Comparison of ENCODE assay signal across 27 cellular contexts in the genomic region with DNA sequence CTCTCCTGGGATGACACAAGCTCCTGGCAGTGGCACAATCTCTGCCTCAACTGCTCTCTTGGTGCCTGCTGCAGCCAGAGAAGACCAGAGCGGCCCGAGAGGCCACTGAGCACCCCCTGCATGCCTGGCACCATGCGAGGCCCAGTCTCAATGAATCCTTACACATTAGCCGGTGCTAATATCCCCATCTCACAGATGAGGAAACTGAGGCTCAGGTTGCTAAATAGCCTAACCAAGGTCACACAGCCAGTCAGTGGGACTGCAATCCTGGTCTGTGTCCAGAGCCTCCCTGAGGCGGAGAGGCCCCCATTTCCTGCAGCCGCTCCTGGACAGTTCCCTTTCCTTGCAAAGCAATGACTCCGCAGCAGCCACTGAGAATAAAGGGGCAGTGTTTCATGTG.
DNase-seq lines count a peak whose midpoint lies in the region; ATAC-seq, FAIRE-seq and TF ChIP-seq lines count a peak whose summit lies in the region.
"Had no signal": no experiment of that assay in that cellular context is flagged by ENCODE, and none has a peak within 500 bp of the region (broad histone marks: within the 10 kb centered on the region; RNA-seq: fewer than 3 reads in every experiment).

No MANE protein-coding gene starts in this region.

- DNase-seq in HepG2 (ENCODE audit: low spot score) = no peak
- no peak for DNase-seq in right lobe of liver
- no peak for DNase-seq in K562 (ENCODE audit: extremely low read depth in 1 of 4, low spot score in 3 of 4)
- DNase-seq in glutamatergic neuron = no peak
- no peak for DNase-seq in mesenteric fat pad (ENCODE audit: low spot score)
- DNase-seq in NCI-H1436 treated with DMSO at 0.1 percent for 48 hours (lab: John Stamatoyannopoulos, UW) = no peak
- DNase-seq in activated naive CD4-positive, alpha-beta T cell treated with anti-CD3 and anti-CD28 coated beads, Interleukin-2, amount 50 U/mL, for 72 hours (ENCODE audit: low spot score in 2 of 2) = no peak
- DNase-seq: AML-193; C1 segment of cervical spinal cord; CD4-positive, alpha-beta memory T cell; CD4-positive, CD25-positive, alpha-beta regulatory T cell; CD8-positive, alpha-beta memory T cell; COR-L47; DMS 273 treated with DMSO at 0.1 percent for 48 hours; DMS153; DMS53; DMS79; DND-41; EL; GDM1 had no signal

- H3K79me2 ChIP-seq in HepG2 (ENCODE audit: insufficient read depth, low read length) = no peaks in the 10 kb centered on the region
- no peaks in the 10 kb centered on the region for H3K79me2 ChIP-seq in K562 (ENCODE audit: control insufficient read depth, insufficient read depth, low read length)

- POLR2A ChIA-PET in HepG2 (lab: Yijun Ruan, JAX) (interaction anchor here (0.6 kb wide), 1 partner anchor 352 kb away, joined by 5 read pairs; no protein-coding TSS in a partner anchor), K562 (lab: Yijun Ruan, JAX) (no interaction called here)

- no peaks in the 10 kb centered on the region for H3K36me3 Mint-ChIP-seq in glutamatergic neuron (ENCODE audit: unreplicated experiment)
- H3K36me3 Mint-ChIP-seq in activated naive CD4-positive, alpha-beta T cell treated with anti-CD3 and anti-CD28 coated beads, Interleukin-2, amount 50 U/mL, for 72 hours = no peaks in the 10 kb centered on the region
- H3K36me3 Mint-ChIP-seq: CD14-positive monocyte; CD4-positive, alpha-beta memory T cell; CD4-positive, CD25-positive, alpha-beta regulatory T cell; CD8-positive, alpha-beta memory T cell had no signal

- H3K36me3 ChIP-seq in HepG2 (replicated peaks in 1 of 2; ENCODE audit: control insufficient read depth in 1 of 2, insufficient read depth in 2 of 2, low read length in 2 of 2) = no peaks in the 10 kb centered on the region
- no peaks in the 10 kb centered on the region for H3K36me3 ChIP-seq in right lobe of liver
- no peaks in the 10 kb centered on the region for H3K36me3 ChIP-seq in K562 (ENCODE audit: control insufficient read depth, insufficient read depth, low read length)

- H3K9me3 Mint-ChIP-seq in glutamatergic neuron (ENCODE audit: unreplicated experiment) = peaks cover 25% of the 10 kb centered on the region
- H3K9me3 Mint-ChIP-seq in activated naive CD4-positive, alpha-beta T cell treated with anti-CD3 and anti-CD28 coated beads, Interleukin-2, amount 50 U/mL, for 72 hours = no peaks in the 10 kb centered on the region
- H3K9me3 Mint-ChIP-seq: CD14-positive monocyte; CD4-positive, CD25-positive, alpha-beta regulatory T cell; CD8-positive, alpha-beta memory T cell had no signal

- 12% methylated on average over 7 of the region's 7 CpGs for WGBS in HepG2 (ENCODE audit: low lambda C conversion rate)
- no CpG with 5 or more reads among the region's 7 CpGs for WGBS in right lobe of liver (ENCODE audit: insufficient coverage, low coverage, low lambda C conversion rate, missing lambda C conversion rate)
- 5% methylated on average over 7 of the region's 7 CpGs for WGBS in K562 (ENCODE audit: insufficient coverage, low coverage, missing lambda C conversion rate)

- no peak overlapping the region for H3K4me3 Mint-ChIP-seq in glutamatergic neuron (ENCODE audit: unreplicated experiment)
- H3K4me3 Mint-ChIP-seq: B cell; CD14-positive monocyte; CD4-positive, alpha-beta memory T cell; CD4-positive, CD25-positive, alpha-beta regulatory T cell; CD8-positive, alpha-beta memory T cell had no signal

- peaks cover 50% of the 10 kb centered on the region for H3K4me1 Mint-ChIP-seq in glutamatergic neuron (ENCODE audit: low read depth, unreplicated experiment)
- H3K4me1 Mint-ChIP-seq: B cell; CD14-positive monocyte; CD4-positive, alpha-beta memory T cell; CD4-positive, CD25-positive, alpha-beta regulatory T cell; CD8-positive, alpha-beta memory T cell had no signal

- BruUV-seq in HepG2 (replicated peaks; lab: Mats Ljungman, UMichigan) (no TSS peak), K562 (replicated peaks; lab: Mats Ljungman, UMichigan) (no TSS peak)

- no peak for TF ChIP-seq EP300 in HepG2 (IDR thresholded peaks at IDR 0.05; ENCODE audit: low read depth in 2 of 2, low read length in 2 of 2)
- TF ChIP-seq EP300 in HepG2 (CRISPR knock-in tag; IDR thresholded peaks at IDR 0.05; ENCODE audit: borderline replicate concordance) = no peak
- TF ChIP-seq EP300 in K562 (IDR thresholded peaks at IDR 0.05; ENCODE audit: low read length) = no peak

- no peak overlapping the region for H3K9ac ChIP-seq in HepG2 (ENCODE audit: insufficient read depth, low read depth, low read length)
- no peak overlapping the region for H3K9ac ChIP-seq in K562 (ENCODE audit: insufficient read depth in 1 of 2, low read depth in 2 of 2, low read length in 2 of 2)

- H3K27me3 ChIP-seq in HepG2 (ENCODE audit: control insufficient read depth in 1 of 2, insufficient read depth in 2 of 2, low read length in 2 of 2) = peaks cover 15 to 72% of the 10 kb centered on the region in 2 experiments; a peak in 4 of 5 replicates
- no peaks in the 10 kb centered on the region for H3K27me3 ChIP-seq in right lobe of liver
- peaks cover 38 to 88% of the 10 kb centered on the region in 2 experiments for H3K27me3 ChIP-seq in K562 (ENCODE audit: control insufficient read depth in 2 of 2, insufficient read depth in 2 of 2, low read length in 2 of 2)

- H3K27ac ChIP-seq in HepG2 (ENCODE audit: extremely low read length, insufficient read depth, low read length) = no peak overlapping the region
- H3K27ac ChIP-seq in right lobe of liver = no peak overlapping the region
- no peak overlapping the region for H3K27ac ChIP-seq in K562 (ENCODE audit: extremely low read depth, low read depth, low read length)
- H3K27ac ChIP-seq: 22Rv1, A549 had no signal

- peaks cover 7% of the 10 kb centered on the region; the same call in 1 of the 2 replicates for H4K20me1 ChIP-seq in HepG2 (ENCODE audit: insufficient read depth, low read length)
- H4K20me1 ChIP-seq in K562 (replicated peaks; ENCODE audit: control insufficient read depth, insufficient read depth, low read length) = peaks cover 38% of the 10 kb centered on the region

- TF ChIP-seq CTCF in HepG2 (CRISPR knock-in tag; IDR thresholded peaks at IDR 0.05) = no peak
- no peak for TF ChIP-seq CTCF in right lobe of liver (IDR thresholded peaks at IDR 0.05)
- no peak for TF ChIP-seq CTCF in K562 (IDR thresholded peaks at IDR 0.05 in 2 of 3, conservative IDR thresholded peaks at IDR 0.05 in 1 of 3; ENCODE audit: insufficient read depth in 2 of 3, low read depth in 1 of 3, low read length in 3 of 3)
- no peak for TF ChIP-seq CTCF in glutamatergic neuron (IDR thresholded peaks at IDR 0.05; ENCODE audit: partially characterized antibody, unreplicated experiment)

- peak overlapping the region; percentile 77 for H3K27ac Mint-ChIP-seq in glutamatergic neuron (ENCODE audit: unreplicated experiment)
- no peak overlapping the region for H3K27ac Mint-ChIP-seq in activated naive CD4-positive, alpha-beta T cell treated with anti-CD3 and anti-CD28 coated beads, Interleukin-2, amount 50 U/mL, for 72 hours
- H3K27ac Mint-ChIP-seq: B cell; CD14-positive monocyte; CD4-positive, CD25-positive, alpha-beta regulatory T cell had no signal

- H3K27me3 Mint-ChIP-seq in glutamatergic neuron (ENCODE audit: unreplicated experiment) = peaks cover 17% of the 10 kb centered on the region
- H3K27me3 Mint-ChIP-seq: CD4-positive, CD25-positive, alpha-beta regulatory T cell had no signal

- in situ Hi-C loops in HepG2 (cut with HindIII; ENCODE audit: extremely low pct_ligation_motif_present, low pct_unique_long_range_greater_than_20kb) (no loop called here), K562 (cut with MboI) (no loop called here)

- H3K9me1 ChIP-seq in K562 (ENCODE audit: control insufficient read depth, insufficient read depth, low read length) = no peaks in the 10 kb centered on the region

- no peak for TF ChIP-seq RAD21 in HepG2 (CRISPR knock-in tag; IDR thresholded peaks at IDR 0.05)
- no peak for TF ChIP-seq RAD21 in K562 (CRISPR knock-in tag; conservative IDR thresholded peaks at IDR 0.05 in 1 of 2, IDR thresholded peaks at IDR 0.05 in 1 of 2)

- TF ChIP-seq POLR2A in HepG2 (IDR thresholded peaks at IDR 0.05; ENCODE audit: insufficient read depth in 1 of 2, low read depth in 2 of 2, low read length in 2 of 2) (no peak), right lobe of liver (IDR thresholded peaks at IDR 0.05) (no peak), K562 (conservative IDR thresholded peaks at IDR 0.05) (no peak)

- ATAC-seq in HepG2 (no peak), right lobe of liver (no peak), K562 (no peak)
- no peak for ATAC-seq in activated naive CD4-positive, alpha-beta T cell treated with anti-CD3 and anti-CD28 coated beads, Interleukin-2, amount 50 U/mL, for 72 hours
- ATAC-seq: A549, GM12878 had no signal

- CTCF ChIA-PET in HepG2 (lab: Yijun Ruan, JAX; ENCODE audit: low intra/inter-chr PET ratio, low total read pairs) = no interaction called here
- CTCF ChIA-PET in K562 (lab: Yijun Ruan, JAX; ENCODE audit: low intra/inter-chr PET ratio) = no interaction called here

- H2AFZ ChIP-seq in HepG2 (ENCODE audit: low read length) (no peak overlapping the region), K562 (ENCODE audit: low read depth, low read length) (no peak overlapping the region)

- H3K9me3 ChIP-seq in HepG2 (ENCODE audit: low read length) (no peaks in the 10 kb centered on the region), right lobe of liver (no peaks in the 10 kb centered on the region), K562 (replicated peaks; ENCODE audit: control insufficient read depth, insufficient read depth, low read depth, low read length) (no peaks in the 10 kb centered on the region)
- H3K9me3 ChIP-seq: A549 had no signal

- intact Hi-C loops in HepG2 (cut with micrococcal nuclease; ENCODE audit: unreplicated experiment) = no loop called here
- intact Hi-C loops in right lobe of liver (cut with DNase I) = no loop called here
- intact Hi-C loops in K562 (cut with micrococcal nuclease) = no loop called here

- H3K4me1 ChIP-seq in HepG2 (ENCODE audit: insufficient read depth, low read length) (no peaks in the 10 kb centered on the region), right lobe of liver (no peaks in the 10 kb centered on the region), K562 (replicated peaks in 1 of 2; ENCODE audit: control insufficient read depth in 2 of 2, insufficient read depth in 2 of 2, low read length in 2 of 2) (peaks cover 0 to 24% of the 10 kb centered on the region in 2 experiments; a peak in 1 of 5 replicates)
- H3K4me1 ChIP-seq: A549 had no signal

- FAIRE-seq in HepG2 (lab: Jason Lieb, UNC) = no peak
- no peak for FAIRE-seq in K562 (lab: Jason Lieb, UNC)
- FAIRE-seq: A549, GM12878, GM12892, GM18507 had no signal

- H3K4me3 ChIP-seq in HepG2 (replicated peaks in 1 of 3; ENCODE audit: insufficient read depth in 1 of 3, low read depth in 2 of 3, low read length in 3 of 3) (no peak overlapping the region), right lobe of liver (no peak overlapping the region), K562 (no peak overlapping the region)
- H3K4me3 ChIP-seq: A549, GM12878 had no signal

- H3K4me2 ChIP-seq in HepG2 (ENCODE audit: low read depth, low read length) (no peak overlapping the region), K562 (ENCODE audit: insufficient read depth, low read length) (no peak overlapping the region)
- H3K4me2 ChIP-seq: A549 had no signal

TF ChIP-seq in HepG2, 621 proteins besides CTCF, POLR2A, EP300 and RAD21 (continues in another document):
- TF ChIP-seq ATF1 (CRISPR knock-in tag; IDR thresholded peaks at IDR 0.05) = no peak
- peak; percentile 76 for TF ChIP-seq ZNF629 (CRISPR knock-in tag; conservative IDR thresholded peaks at IDR 0.05)
